ENCODE assay signal across 8 cellular contexts in the genomic region with DNA sequence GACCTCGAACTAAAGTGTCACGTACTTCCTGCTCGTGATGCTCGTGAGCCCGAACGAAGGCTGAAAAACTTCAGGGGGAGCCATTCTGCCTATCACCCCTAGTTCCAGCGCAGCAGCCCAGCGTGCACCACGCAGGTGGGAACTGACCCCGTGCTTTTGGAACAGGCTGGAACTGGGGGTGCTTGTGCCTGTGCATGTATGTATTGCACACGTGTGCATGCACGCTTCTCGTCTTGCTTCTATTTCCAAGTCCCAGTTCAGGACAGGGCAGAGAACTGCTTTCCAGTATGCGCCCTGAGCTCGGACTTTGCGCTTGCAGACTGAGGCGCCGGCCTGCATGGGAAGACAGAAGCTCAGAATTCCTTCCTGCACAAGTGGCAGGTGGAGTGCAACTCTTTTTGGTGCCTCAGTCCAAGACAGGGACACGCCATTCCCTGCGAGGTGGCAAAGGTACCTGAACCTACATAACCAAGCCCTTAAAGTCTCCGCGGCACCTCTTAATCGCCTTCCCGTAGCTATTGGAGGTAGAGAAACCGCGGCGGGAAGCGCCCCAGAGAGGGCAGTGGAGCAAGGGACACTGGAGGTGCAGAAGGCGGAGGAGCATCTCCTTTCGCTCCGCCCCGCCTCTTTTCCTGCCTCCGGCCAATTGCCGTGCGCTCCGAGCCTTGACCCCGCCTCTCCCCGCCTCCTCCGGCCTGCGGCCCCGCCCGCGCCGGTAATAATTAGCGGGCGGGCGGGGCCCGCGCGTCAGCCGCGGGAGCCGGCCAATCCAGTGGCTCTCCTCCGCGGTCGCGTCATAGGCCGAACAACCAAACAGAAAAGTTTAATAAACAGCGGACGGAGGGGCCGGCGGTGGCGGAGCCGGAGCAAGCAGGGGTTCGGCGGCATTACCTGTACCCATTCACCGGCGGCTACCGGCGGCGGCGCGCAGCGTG. TPM values are rescaled to one million over a fixed set of nuclear protein-coding genes. Genes with fewer than 3 reads are reported as not detected.
A peak's percentile ranks its signal among the peaks of the same experiment; 100 is the strongest.
DNase-seq lines count a peak whose midpoint lies in the region; ATAC-seq lines count a peak whose summit lies in the region.

Gene ZFAND6 (plus strand): TSS at position 826 of the 935 bp plus-strand sequence. CDS start 60,669 bp downstream, outside the sequence.

- peak; percentile 81 for DNase-seq in CMK (ENCODE audit: low read depth)
- peak; percentile 85 for DNase-seq in HS-27A (ENCODE audit: low read depth)
- peak; percentile 52 for DNase-seq in NK-92 (lab: John Stamatoyannopoulos, UW; ENCODE audit: unreplicated experiment)
- peak; percentile 81 to 92 for DNase-seq in activated CD8-positive, alpha-beta memory T cell treated with anti-CD3 and anti-CD28 coated beads for 1 hour (ENCODE audit: extremely low read depth in 1 of 2, low read depth in 1 of 2)
- peak; percentile 90 for DNase-seq in effector CD4-positive, alpha-beta T cell
- peak; percentile 93 to 94 for DNase-seq in lung microvascular endothelial cell (ENCODE audit: low read depth in 2 of 2)
- DNase-seq in stimulated activated CD4-positive, alpha-beta T cell treated with anti-CD3 and anti-CD28 coated beads, TNF-alpha, amount 100 ng/mL, for 48 hours (ENCODE audit: low read depth in 3 of 3), result peak; percentile 87 to 96 (median 88)

- peak; percentile 74 for ATAC-seq in GM19467 (IDR thresholded peaks at IDR 0.05; ENCODE audit: unreplicated experiment)

RNA-seq across cellular contexts. Expression of gene ZFAND6, which starts in this region (rescaled TPM):
- total RNA-seq in lung microvascular endothelial cell, result 153 and 205 TPM in 2 replicates

Comparison
In these comparisons a context has a peak if more than half of its experiments do, and no peak if none do; other contexts are left out.
1. Peak in every context shown above with its lines: DNase-seq and ATAC-seq.